In genomic region chr2:62708751-62709150, GRCh38 we compare ENCODE assay signal across 16 cellular contexts. TPM values are rescaled to one million over a fixed set of nuclear protein-coding genes. Genes with fewer than 3 reads are reported as not detected.
DNase-seq lines count a peak whose midpoint lies in the region; ATAC-seq, FAIRE-seq and TF ChIP-seq lines count a peak whose summit lies in the region.
"Had no signal": no experiment of that assay in that cellular context is flagged by ENCODE, and none has a peak within 500 bp of the region (broad histone marks: within the 10 kb centered on the region; RNA-seq: fewer than 3 reads in every experiment).

No MANE protein-coding gene starts in this region.

- ATAC-seq in GM23338 (no peak), HG03342 (IDR thresholded peaks at IDR 0.05; ENCODE audit: unreplicated experiment) (no peak), HG03135 (IDR thresholded peaks at IDR 0.05; ENCODE audit: unreplicated experiment) (no peak), HG03108 (IDR thresholded peaks at IDR 0.05; ENCODE audit: unreplicated experiment) (no peak)
- ATAC-seq: foreskin keratinocyte had no signal

- no peak for DNase-seq in GM23338 (ENCODE audit: low spot score)
- DNase-seq in astrocyte (ENCODE audit: low read depth) = no peak
- DNase-seq in DMS 273 (lab: John Stamatoyannopoulos, UW; ENCODE audit: unreplicated experiment) = no peak
- DNase-seq: activated B cell treated with CpG ODN at 0.5 μM for 24 hours; activated naive CD8-positive, alpha-beta T cell treated with anti-CD3 and anti-CD28 coated beads, Interleukin-2, amount 10 ng/mL, durations not matched to agents 7 days and 5 days; foreskin keratinocyte; MM.1S; NCI-H2107 had no signal

- H3K79me2 ChIP-seq in GM23338 (replicated peaks; ENCODE audit: insufficient read depth) (peaks cover 73% of the 10 kb centered on the region), astrocyte (ENCODE audit: insufficient read depth, low read length) (peaks cover 78% of the 10 kb centered on the region)

- H3K4me1 ChIP-seq in GM23338 (ENCODE audit: insufficient read depth) (peaks cover 24% of the 10 kb centered on the region), astrocyte (ENCODE audit: insufficient read depth, low read length) (peaks cover 27% of the 10 kb centered on the region), iPS-20b (ENCODE audit: insufficient read depth, low read length) (peaks cover 10% of the 10 kb centered on the region), stomach smooth muscle (ENCODE audit: control insufficient read depth, insufficient read depth, low read length) (peaks cover 6% of the 10 kb centered on the region)

- no peak overlapping the region for H3K9ac ChIP-seq in astrocyte (ENCODE audit: low read length)
- no peak overlapping the region for H3K9ac ChIP-seq in iPS-20b (ENCODE audit: low read depth, low read length)
- no peak overlapping the region for H3K9ac ChIP-seq in stomach smooth muscle (ENCODE audit: low read length in 2 of 2)

- no peaks in the 10 kb centered on the region for H3K9me3 Mint-ChIP-seq in GM23338
- peaks cover 9% of the 10 kb centered on the region for H3K9me3 Mint-ChIP-seq in astrocyte (ENCODE audit: unreplicated experiment)
- H3K9me3 Mint-ChIP-seq: activated B cell treated with CpG ODN at 0.5 μM for 24 hours had no signal

- H3K4me2 ChIP-seq in GM23338 (peak overlapping the region; percentile 89), astrocyte (ENCODE audit: low read length) (peak overlapping the region; percentile 92)

- peaks cover 9% of the 10 kb centered on the region for H3K36me3 Mint-ChIP-seq in GM23338 (ENCODE audit: low read depth)
- peaks cover 13% of the 10 kb centered on the region for H3K36me3 Mint-ChIP-seq in astrocyte (ENCODE audit: low read depth, unreplicated experiment)

- H3K36me3 ChIP-seq in GM23338 (ENCODE audit: insufficient read depth) (no peaks in the 10 kb centered on the region; the same call in 1 of the 2 replicates), astrocyte (ENCODE audit: insufficient read depth, low read length) (peaks cover 22% of the 10 kb centered on the region), iPS-20b (ENCODE audit: insufficient read depth, low read depth, low read length) (peaks cover 28% of the 10 kb centered on the region), stomach smooth muscle (ENCODE audit: control insufficient read depth in 2 of 2, insufficient read depth in 2 of 2, low read length in 2 of 2) (peaks cover 3 to 9% of the 10 kb centered on the region in 2 donors)

- peaks cover 30% of the 10 kb centered on the region for H3K4me1 Mint-ChIP-seq in GM23338
- H3K4me1 Mint-ChIP-seq in astrocyte (ENCODE audit: low read depth, unreplicated experiment) = peaks cover 21% of the 10 kb centered on the region

- H3K27ac Mint-ChIP-seq in GM23338 (no peak overlapping the region), astrocyte (ENCODE audit: unreplicated experiment) (no peak overlapping the region)
- H3K27ac Mint-ChIP-seq: activated B cell treated with CpG ODN at 0.5 μM for 24 hours; activated naive CD8-positive, alpha-beta T cell treated with anti-CD3 and anti-CD28 coated beads, Interleukin-2, amount 10 ng/mL, durations not matched to agents 7 days and 5 days had no signal

- H2AFZ ChIP-seq in GM23338 (no peak overlapping the region), astrocyte (ENCODE audit: low read depth, low read length) (no peak overlapping the region)

- H3K27me3 ChIP-seq in GM23338 (ENCODE audit: insufficient read depth) = no peaks in the 10 kb centered on the region
- no peaks in the 10 kb centered on the region for H3K27me3 ChIP-seq in astrocyte (ENCODE audit: insufficient read depth, low read length)
- H3K27me3 ChIP-seq in iPS-20b (ENCODE audit: insufficient read depth, low read length) = no peaks in the 10 kb centered on the region
- no peaks in the 10 kb centered on the region for H3K27me3 ChIP-seq in stomach smooth muscle (ENCODE audit: control insufficient read depth in 1 of 2, insufficient read depth in 2 of 2, low read length in 2 of 2)
- H3K27me3 ChIP-seq: foreskin keratinocyte had no signal

- H3K4me3 Mint-ChIP-seq in GM23338 (peak overlapping the region; percentile 1; the same call in 1 of the 3 replicates), astrocyte (ENCODE audit: unreplicated experiment) (peak overlapping the region; percentile 18)
- H3K4me3 Mint-ChIP-seq: activated B cell treated with CpG ODN at 0.5 μM for 24 hours; activated naive CD8-positive, alpha-beta T cell treated with anti-CD3 and anti-CD28 coated beads, Interleukin-2, amount 10 ng/mL, durations not matched to agents 7 days and 5 days had no signal

- no peaks in the 10 kb centered on the region for H3K9me3 ChIP-seq in astrocyte (ENCODE audit: insufficient read depth, low read depth, low read length)
- no peaks in the 10 kb centered on the region for H3K9me3 ChIP-seq in iPS-20b (ENCODE audit: insufficient read depth, low read depth, low read length)
- no peaks in the 10 kb centered on the region for H3K9me3 ChIP-seq in stomach smooth muscle (ENCODE audit: control insufficient read depth in 2 of 2, low read length in 2 of 2)

- no peak for TF ChIP-seq CTCF in GM23338 (conservative IDR thresholded peaks at IDR 0.05; ENCODE audit: low read depth in 2 of 2)
- TF ChIP-seq CTCF in astrocyte (IDR thresholded peaks at IDR 0.05; ENCODE audit: insufficient read depth, low read depth, low read length) = no peak

- 0 out of 2 replicates have a peak, but pooled peaks cover 3% of the 10 kb centered on the region for H3F3A ChIP-seq in GM23338 (replicated peaks; ENCODE audit: low read depth)

- H3K27ac ChIP-seq in GM23338 (ENCODE audit: low read depth) (no peak overlapping the region), astrocyte (ENCODE audit: low read depth, low read length) (no peak overlapping the region), iPS-20b (ENCODE audit: low read length) (no peak overlapping the region), stomach smooth muscle (ENCODE audit: low read length) (no peak overlapping the region)
- H3K27ac ChIP-seq: foreskin keratinocyte, HL-60, skin epidermis had no signal

- H4K20me1 ChIP-seq in GM23338 (replicated peaks; ENCODE audit: insufficient read depth) (peaks cover 14% of the 10 kb centered on the region), astrocyte (ENCODE audit: insufficient read depth, low read length) (peaks cover 43% of the 10 kb centered on the region)

- FAIRE-seq in astrocyte (lab: Jason Lieb, UNC) = no peak
- FAIRE-seq: colon had no signal

- H3K4me3 ChIP-seq in GM23338 = 0 out of 2 replicates have a peak overlapping the region, but pooled peaks have one; percentile 91
- peak overlapping the region; percentile 11 for H3K4me3 ChIP-seq in astrocyte (ENCODE audit: insufficient read depth, low read depth, low read length)
- H3K4me3 ChIP-seq in iPS-20b (ENCODE audit: low read length) = peak overlapping the region; percentile 5; the same call in 1 of the 2 replicates
- H3K4me3 ChIP-seq in stomach smooth muscle (ENCODE audit: low read length in 2 of 2) = peak overlapping the region; percentile 87 to 95

- peaks cover 3% of the 10 kb centered on the region for H3K27me3 Mint-ChIP-seq in GM23338 (ENCODE audit: insufficient read depth, low read depth, poor library complexity)
- H3K27me3 Mint-ChIP-seq in astrocyte (ENCODE audit: low read depth, unreplicated experiment) = no peaks in the 10 kb centered on the region
- H3K27me3 Mint-ChIP-seq: activated B cell treated with CpG ODN at 0.5 μM for 24 hours had no signal

- H3K9me2 ChIP-seq in GM23338 (ENCODE audit: insufficient read depth) = no peaks in the 10 kb centered on the region

TF ChIP-seq in GM23338, 12 proteins besides CTCF, POLR2A, EP300 and RAD21 (continues in another document):
- TF ChIP-seq ETS1 (IDR thresholded peaks at IDR 0.05) (no peak), ZNF114 (CRISPR knock-in tag; IDR thresholded peaks at IDR 0.05) (no peak), NANOG (IDR thresholded peaks at IDR 0.05; ENCODE audit: borderline replicate concordance) (no peak), POLR2AphosphoS5 (IDR thresholded peaks at IDR 0.05; ENCODE audit: low read depth) (no peak), REST (IDR thresholded peaks at IDR 0.05; ENCODE audit: unreplicated experiment) (no peak)

RNA-seq across cellular contexts. Expression of gene EHBP1, which starts 3.2 kb away (rescaled TPM):
- 47.0 and 47.9 TPM in 2 replicates for total RNA-seq in GM23338 (2014; rRNA removed; shearing (Covaris generic))
- polyA plus RNA-seq in GM23338 (2016; fragmentation: Nextera tagmentation; extraction: Ambion mirVana) = 19.1 and 27.2 TPM in 2 replicates
- 44.1 and 50.4 TPM in 2 replicates for total RNA-seq in astrocyte

Comparison
In these comparisons a context has a peak if more than half of its experiments do, and no peak if none do; other contexts are left out.
1. H3K4me3 ChIP-seq: peak in every context shown above with its lines; median percentile 91 in GM23338; 91 in stomach smooth muscle; 11 in astrocyte; 5 in iPS-20b.